Comparison of ENCODE assay signal across 1 cellular context in the genomic region with DNA sequence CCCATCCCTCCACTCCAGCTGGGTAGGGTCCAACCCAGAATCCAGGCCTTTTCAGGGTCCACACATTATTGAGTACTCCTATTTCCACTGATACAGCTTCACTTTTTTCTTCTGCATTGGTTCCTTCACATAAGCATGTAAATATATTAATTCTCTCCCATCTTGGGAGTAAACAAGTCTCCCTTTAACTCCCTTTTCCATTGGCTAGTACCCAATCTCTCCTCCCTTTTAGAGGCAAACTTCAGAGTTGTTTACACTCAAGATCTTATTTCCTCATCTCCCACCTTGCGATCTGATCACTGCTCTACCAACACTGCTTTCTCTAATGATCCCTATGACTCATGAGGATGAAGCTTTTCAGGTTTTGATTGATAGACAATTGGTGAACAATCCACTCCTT.
A peak's percentile ranks its signal among the peaks of the same experiment; 100 is the strongest.
TF ChIP-seq lines count a peak whose summit lies in the region.

No MANE protein-coding gene starts in this region.

TF ChIP-seq in HEK293, 187 proteins besides CTCF, POLR2A, EP300 and RAD21 (continued from another document):
- TF ChIP-seq ZNF292 (tag by site-specific recombination; IDR thresholded peaks at IDR 0.05; ENCODE audit: borderline replicate concordance, low read depth) (no peak), BCL11A (tag by site-specific recombination; IDR thresholded peaks at IDR 0.05; ENCODE audit: low read depth) (no peak), KLF9 (tag by site-specific recombination; IDR thresholded peaks at IDR 0.05; ENCODE audit: low read depth) (no peak), WT1 (tag by site-specific recombination; IDR thresholded peaks at IDR 0.05) (peak; percentile 94)
- TF ChIP-seq, protein P1, sequence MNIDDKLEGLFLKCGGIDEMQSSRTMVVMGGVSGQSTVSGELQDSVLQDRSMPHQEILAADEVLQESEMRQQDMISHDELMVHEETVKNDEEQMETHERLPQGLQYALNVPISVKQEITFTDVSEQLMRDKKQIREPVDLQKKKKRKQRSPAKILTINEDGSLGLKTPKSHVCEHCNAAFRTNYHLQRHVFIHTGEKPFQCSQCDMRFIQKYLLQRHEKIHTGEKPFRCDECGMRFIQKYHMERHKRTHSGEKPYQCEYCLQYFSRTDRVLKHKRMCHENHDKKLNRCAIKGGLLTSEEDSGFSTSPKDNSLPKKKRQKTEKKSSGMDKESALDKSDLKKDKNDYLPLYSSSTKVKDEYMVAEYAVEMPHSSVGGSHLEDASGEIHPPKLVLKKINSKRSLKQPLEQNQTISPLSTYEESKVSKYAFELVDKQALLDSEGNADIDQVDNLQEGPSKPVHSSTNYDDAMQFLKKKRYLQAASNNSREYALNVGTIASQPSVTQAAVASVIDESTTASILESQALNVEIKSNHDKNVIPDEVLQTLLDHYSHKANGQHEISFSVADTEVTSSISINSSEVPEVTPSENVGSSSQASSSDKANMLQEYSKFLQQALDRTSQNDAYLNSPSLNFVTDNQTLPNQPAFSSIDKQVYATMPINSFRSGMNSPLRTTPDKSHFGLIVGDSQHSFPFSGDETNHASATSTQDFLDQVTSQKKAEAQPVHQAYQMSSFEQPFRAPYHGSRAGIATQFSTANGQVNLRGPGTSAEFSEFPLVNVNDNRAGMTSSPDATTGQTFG (tag by site-specific recombination; IDR thresholded peaks at IDR 0.05; ENCODE audit: borderline replicate concordance), result no peak
